Comparison of ENCODE assay signal across 1 cellular context in the genomic region with DNA sequence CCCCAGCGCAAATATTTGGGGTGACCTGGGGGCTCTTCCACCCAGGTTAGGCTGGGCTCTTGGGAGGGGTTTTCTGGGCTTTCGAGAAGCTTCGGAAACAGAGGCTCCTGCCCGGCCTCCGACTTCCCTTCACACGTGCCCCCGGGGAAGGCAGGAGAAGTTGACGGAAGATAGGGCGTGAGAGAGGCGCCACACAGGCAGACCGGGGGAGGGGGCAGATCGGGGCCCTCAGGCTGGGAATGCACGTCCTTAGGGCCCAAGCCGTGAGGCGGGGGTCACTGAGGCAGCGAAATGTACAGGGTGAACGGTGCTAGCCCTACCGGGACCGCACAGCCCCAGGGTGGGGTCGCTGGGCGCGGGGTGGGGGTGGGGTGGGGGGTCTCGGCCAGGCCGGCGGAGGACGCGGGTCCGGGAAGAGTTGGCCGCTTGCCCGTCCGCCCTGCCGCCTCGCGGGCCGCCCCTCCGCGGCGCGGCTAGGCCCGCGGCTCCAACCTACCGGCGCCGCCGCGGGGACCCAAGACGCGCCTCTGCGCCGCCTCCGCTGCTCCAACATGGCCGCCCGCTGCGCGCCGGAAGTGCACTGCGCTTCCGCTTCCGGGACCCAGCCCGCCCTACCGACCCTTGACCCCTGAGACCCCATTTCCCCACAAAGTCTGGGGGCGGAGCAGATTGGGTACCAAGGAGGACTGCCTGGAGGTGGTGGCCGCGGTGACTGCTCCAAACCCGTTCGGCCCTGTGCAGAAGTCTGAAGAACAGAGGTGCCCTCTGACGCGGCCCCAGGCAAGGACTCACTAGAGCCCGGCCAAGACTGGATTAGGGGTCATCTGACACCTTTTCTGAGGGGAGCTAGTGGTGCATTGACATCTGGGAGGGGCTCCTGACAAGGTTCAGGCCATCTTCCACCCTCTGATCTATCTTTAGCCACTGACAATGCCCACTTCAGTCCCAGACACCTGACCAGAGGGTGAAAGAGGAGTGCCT.
TF ChIP-seq lines count a peak whose summit lies in the region.

A gene (minus strand): TSS at position 561 of the 981 bp plus-strand sequence. CDS start 2,123 bp downstream, outside the sequence.

TF ChIP-seq in WTC11, 78 proteins besides CTCF, POLR2A, EP300 and RAD21 (continued from another document):
- TF ChIP-seq, protein P1, sequence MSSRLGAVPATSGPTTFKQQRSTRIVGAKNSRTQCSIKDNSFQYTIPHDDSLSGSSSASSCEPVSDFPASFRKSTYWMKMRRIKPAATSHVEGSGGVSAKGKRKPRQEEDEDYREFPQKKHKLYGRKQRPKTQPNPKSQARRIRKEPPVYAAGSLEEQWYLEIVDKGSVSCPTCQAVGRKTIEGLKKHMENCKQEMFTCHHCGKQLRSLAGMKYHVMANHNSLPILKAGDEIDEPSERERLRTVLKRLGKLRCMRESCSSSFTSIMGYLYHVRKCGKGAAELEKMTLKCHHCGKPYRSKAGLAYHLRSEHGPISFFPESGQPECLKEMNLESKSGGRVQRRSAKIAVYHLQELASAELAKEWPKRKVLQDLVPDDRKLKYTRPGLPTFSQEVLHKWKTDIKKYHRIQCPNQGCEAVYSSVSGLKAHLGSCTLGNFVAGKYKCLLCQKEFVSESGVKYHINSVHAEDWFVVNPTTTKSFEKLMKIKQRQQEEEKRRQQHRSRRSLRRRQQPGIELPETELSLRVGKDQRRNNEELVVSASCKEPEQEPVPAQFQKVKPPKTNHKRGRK (CRISPR knock-in tag; IDR thresholded peaks at IDR 0.05; ENCODE audit: borderline replicate concordance), result no peak
- TF ChIP-seq RELA (CRISPR knock-in tag; IDR thresholded peaks at IDR 0.05; ENCODE audit: borderline replicate concordance) (no peak), TCF7 (CRISPR knock-in tag; IDR thresholded peaks at IDR 0.05; ENCODE audit: low read depth) (no peak), GTF2I (CRISPR knock-in tag; conservative IDR thresholded peaks at IDR 0.05) (peak; percentile 75), NR1H2 (CRISPR knock-in tag; IDR thresholded peaks at IDR 0.05) (no peak), ZNF219 (CRISPR knock-in tag; IDR thresholded peaks at IDR 0.05; ENCODE audit: borderline replicate concordance) (0 out of 2 replicates have a peak, but pooled peaks have one; percentile 35), NR3C1 (CRISPR knock-in tag; conservative IDR thresholded peaks at IDR 0.05; ENCODE audit: low read depth) (no peak), ZNF423 (CRISPR knock-in tag; IDR thresholded peaks at IDR 0.05) (no peak), TP53 (CRISPR knock-in tag; IDR thresholded peaks at IDR 0.05) (no peak), JAZF1 (CRISPR knock-in tag; IDR thresholded peaks at IDR 0.05) (no peak), FOXP1 (CRISPR knock-in tag; IDR thresholded peaks at IDR 0.05; ENCODE audit: borderline replicate concordance) (peak; percentile 70; the same call in 1 of the 2 replicates), KAT7 (CRISPR knock-in tag; IDR thresholded peaks at IDR 0.05; ENCODE audit: borderline replicate concordance) (no peak), EMX1 (CRISPR knock-in tag; IDR thresholded peaks at IDR 0.05) (no peak), SMAD3 (CRISPR knock-in tag; IDR thresholded peaks at IDR 0.05; ENCODE audit: borderline replicate concordance) (no peak), CREB1 (CRISPR knock-in tag; IDR thresholded peaks at IDR 0.05) (no peak), SMAD4 (CRISPR knock-in tag; IDR thresholded peaks at IDR 0.05) (no peak), ZBTB21 (CRISPR knock-in tag; IDR thresholded peaks at IDR 0.05; ENCODE audit: borderline replicate concordance) (no peak)
- TF ChIP-seq, protein P2, sequence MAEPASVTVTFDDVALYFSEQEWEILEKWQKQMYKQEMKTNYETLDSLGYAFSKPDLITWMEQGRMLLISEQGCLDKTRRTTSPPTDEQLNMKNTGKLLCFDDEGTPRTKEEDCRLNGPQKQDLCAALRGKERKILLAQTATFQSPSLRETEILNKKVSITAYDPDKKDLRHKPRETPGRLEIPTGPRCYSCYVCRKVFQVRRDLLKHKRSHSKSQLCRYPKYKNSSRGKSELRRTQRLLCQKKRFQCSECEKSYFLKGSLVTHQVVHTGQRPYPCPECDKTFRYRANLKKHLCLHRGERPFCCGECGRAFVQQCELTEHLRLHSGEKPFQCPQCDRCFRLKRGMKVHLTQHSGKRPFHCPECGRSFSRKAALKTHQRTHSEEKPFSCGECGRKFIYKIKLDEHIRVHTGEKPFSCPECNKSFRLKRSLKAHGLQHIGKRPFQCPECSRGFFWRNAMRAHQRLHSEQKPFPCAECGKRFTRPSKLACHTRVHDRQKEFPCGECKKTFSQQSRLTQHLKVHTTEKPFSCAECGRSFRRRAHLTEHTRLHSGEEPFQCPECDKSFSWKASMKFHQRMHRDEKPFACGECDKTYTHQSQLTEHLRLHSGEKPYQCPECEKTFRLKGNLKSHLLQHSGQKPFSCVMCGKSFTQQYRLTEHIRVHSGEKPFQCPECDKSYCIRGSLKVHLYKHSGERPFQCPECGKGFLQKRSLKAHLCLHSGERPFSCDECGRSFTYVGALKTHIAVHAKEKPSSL (CRISPR knock-in tag; conservative IDR thresholded peaks at IDR 0.05), result no peak
- TF ChIP-seq, protein P3, sequence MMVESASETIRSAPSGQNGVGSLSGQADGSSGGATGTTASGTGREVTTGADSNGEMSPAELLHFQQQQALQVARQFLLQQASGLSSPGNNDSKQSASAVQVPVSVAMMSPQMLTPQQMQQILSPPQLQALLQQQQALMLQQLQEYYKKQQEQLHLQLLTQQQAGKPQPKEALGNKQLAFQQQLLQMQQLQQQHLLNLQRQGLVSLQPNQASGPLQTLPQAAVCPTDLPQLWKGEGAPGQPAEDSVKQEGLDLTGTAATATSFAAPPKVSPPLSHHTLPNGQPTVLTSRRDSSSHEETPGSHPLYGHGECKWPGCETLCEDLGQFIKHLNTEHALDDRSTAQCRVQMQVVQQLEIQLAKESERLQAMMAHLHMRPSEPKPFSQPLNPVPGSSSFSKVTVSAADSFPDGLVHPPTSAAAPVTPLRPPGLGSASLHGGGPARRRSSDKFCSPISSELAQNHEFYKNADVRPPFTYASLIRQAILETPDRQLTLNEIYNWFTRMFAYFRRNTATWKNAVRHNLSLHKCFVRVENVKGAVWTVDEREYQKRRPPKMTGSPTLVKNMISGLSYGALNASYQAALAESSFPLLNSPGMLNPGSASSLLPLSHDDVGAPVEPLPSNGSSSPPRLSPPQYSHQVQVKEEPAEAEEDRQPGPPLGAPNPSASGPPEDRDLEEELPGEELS (CRISPR knock-in tag; IDR thresholded peaks at IDR 0.05), result peak; percentile 67; the same call in 1 of the 2 replicates
- TF ChIP-seq, protein P4, sequence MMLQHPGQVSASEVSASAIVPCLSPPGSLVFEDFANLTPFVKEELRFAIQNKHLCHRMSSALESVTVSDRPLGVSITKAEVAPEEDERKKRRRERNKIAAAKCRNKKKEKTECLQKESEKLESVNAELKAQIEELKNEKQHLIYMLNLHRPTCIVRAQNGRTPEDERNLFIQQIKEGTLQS (CRISPR knock-in tag; conservative IDR thresholded peaks at IDR 0.05), result no peak
- TF ChIP-seq, protein P5, sequence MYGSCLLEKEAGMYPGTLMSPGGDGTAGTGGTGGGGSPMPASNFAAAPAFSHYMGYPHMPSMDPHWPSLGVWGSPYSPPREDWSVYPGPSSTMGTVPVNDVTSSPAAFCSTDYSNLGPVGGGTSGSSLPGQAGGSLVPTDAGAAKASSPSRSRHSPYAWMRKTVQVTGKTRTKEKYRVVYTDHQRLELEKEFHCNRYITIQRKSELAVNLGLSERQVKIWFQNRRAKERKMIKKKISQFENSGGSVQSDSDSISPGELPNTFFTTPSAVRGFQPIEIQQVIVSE (CRISPR knock-in tag; IDR thresholded peaks at IDR 0.05; ENCODE audit: borderline replicate concordance), result no peak
- TF ChIP-seq, protein P6, sequence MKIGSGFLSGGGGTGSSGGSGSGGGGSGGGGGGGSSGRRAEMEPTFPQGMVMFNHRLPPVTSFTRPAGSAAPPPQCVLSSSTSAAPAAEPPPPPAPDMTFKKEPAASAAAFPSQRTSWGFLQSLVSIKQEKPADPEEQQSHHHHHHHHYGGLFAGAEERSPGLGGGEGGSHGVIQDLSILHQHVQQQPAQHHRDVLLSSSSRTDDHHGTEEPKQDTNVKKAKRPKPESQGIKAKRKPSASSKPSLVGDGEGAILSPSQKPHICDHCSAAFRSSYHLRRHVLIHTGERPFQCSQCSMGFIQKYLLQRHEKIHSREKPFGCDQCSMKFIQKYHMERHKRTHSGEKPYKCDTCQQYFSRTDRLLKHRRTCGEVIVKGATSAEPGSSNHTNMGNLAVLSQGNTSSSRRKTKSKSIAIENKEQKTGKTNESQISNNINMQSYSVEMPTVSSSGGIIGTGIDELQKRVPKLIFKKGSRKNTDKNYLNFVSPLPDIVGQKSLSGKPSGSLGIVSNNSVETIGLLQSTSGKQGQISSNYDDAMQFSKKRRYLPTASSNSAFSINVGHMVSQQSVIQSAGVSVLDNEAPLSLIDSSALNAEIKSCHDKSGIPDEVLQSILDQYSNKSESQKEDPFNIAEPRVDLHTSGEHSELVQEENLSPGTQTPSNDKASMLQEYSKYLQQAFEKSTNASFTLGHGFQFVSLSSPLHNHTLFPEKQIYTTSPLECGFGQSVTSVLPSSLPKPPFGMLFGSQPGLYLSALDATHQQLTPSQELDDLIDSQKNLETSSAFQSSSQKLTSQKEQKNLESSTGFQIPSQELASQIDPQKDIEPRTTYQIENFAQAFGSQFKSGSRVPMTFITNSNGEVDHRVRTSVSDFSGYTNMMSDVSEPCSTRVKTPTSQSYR (CRISPR knock-in tag; IDR thresholded peaks at IDR 0.05), result no peak
- TF ChIP-seq, protein P7, sequence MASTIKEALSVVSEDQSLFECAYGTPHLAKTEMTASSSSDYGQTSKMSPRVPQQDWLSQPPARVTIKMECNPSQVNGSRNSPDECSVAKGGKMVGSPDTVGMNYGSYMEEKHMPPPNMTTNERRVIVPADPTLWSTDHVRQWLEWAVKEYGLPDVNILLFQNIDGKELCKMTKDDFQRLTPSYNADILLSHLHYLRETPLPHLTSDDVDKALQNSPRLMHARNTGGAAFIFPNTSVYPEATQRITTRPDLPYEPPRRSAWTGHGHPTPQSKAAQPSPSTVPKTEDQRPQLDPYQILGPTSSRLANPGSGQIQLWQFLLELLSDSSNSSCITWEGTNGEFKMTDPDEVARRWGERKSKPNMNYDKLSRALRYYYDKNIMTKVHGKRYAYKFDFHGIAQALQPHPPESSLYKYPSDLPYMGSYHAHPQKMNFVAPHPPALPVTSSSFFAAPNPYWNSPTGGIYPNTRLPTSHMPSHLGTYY (CRISPR knock-in tag; IDR thresholded peaks at IDR 0.05), result no peak
- TF ChIP-seq, protein P8, sequence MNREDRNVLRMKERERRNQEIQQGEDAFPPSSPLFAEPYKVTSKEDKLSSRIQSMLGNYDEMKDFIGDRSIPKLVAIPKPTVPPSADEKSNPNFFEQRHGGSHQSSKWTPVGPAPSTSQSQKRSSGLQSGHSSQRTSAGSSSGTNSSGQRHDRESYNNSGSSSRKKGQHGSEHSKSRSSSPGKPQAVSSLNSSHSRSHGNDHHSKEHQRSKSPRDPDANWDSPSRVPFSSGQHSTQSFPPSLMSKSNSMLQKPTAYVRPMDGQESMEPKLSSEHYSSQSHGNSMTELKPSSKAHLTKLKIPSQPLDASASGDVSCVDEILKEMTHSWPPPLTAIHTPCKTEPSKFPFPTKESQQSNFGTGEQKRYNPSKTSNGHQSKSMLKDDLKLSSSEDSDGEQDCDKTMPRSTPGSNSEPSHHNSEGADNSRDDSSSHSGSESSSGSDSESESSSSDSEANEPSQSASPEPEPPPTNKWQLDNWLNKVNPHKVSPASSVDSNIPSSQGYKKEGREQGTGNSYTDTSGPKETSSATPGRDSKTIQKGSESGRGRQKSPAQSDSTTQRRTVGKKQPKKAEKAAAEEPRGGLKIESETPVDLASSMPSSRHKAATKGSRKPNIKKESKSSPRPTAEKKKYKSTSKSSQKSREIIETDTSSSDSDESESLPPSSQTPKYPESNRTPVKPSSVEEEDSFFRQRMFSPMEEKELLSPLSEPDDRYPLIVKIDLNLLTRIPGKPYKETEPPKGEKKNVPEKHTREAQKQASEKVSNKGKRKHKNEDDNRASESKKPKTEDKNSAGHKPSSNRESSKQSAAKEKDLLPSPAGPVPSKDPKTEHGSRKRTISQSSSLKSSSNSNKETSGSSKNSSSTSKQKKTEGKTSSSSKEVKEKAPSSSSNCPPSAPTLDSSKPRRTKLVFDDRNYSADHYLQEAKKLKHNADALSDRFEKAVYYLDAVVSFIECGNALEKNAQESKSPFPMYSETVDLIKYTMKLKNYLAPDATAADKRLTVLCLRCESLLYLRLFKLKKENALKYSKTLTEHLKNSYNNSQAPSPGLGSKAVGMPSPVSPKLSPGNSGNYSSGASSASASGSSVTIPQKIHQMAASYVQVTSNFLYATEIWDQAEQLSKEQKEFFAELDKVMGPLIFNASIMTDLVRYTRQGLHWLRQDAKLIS (CRISPR knock-in tag; IDR thresholded peaks at IDR 0.05; ENCODE audit: borderline replicate concordance), result no peak
- TF ChIP-seq, protein P9, sequence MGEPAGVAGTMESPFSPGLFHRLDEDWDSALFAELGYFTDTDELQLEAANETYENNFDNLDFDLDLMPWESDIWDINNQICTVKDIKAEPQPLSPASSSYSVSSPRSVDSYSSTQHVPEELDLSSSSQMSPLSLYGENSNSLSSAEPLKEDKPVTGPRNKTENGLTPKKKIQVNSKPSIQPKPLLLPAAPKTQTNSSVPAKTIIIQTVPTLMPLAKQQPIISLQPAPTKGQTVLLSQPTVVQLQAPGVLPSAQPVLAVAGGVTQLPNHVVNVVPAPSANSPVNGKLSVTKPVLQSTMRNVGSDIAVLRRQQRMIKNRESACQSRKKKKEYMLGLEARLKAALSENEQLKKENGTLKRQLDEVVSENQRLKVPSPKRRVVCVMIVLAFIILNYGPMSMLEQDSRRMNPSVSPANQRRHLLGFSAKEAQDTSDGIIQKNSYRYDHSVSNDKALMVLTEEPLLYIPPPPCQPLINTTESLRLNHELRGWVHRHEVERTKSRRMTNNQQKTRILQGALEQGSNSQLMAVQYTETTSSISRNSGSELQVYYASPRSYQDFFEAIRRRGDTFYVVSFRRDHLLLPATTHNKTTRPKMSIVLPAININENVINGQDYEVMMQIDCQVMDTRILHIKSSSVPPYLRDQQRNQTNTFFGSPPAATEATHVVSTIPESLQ (CRISPR knock-in tag; IDR thresholded peaks at IDR 0.05), result no peak
- TF ChIP-seq, protein P10, sequence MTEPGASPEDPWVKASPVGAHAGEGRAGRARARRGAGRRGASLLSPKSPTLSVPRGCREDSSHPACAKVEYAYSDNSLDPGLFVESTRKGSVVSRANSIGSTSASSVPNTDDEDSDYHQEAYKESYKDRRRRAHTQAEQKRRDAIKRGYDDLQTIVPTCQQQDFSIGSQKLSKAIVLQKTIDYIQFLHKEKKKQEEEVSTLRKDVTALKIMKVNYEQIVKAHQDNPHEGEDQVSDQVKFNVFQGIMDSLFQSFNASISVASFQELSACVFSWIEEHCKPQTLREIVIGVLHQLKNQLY (CRISPR knock-in tag; IDR thresholded peaks at IDR 0.05), result no peak
- TF ChIP-seq, protein P11, sequence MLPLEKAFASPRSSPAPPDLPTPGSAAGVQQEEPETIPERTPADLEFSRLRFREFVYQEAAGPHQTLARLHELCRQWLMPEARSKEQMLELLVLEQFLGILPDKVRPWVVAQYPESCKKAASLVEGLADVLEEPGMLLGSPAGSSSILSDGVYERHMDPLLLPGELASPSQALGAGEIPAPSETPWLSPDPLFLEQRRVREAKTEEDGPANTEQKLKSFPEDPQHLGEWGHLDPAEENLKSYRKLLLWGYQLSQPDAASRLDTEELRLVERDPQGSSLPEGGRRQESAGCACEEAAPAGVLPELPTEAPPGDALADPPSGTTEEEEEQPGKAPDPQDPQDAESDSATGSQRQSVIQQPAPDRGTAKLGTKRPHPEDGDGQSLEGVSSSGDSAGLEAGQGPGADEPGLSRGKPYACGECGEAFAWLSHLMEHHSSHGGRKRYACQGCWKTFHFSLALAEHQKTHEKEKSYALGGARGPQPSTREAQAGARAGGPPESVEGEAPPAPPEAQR (CRISPR knock-in tag; IDR thresholded peaks at IDR 0.05), result no peak
